Comparison of ENCODE assay signal across 11 cellular contexts in the genomic region with DNA sequence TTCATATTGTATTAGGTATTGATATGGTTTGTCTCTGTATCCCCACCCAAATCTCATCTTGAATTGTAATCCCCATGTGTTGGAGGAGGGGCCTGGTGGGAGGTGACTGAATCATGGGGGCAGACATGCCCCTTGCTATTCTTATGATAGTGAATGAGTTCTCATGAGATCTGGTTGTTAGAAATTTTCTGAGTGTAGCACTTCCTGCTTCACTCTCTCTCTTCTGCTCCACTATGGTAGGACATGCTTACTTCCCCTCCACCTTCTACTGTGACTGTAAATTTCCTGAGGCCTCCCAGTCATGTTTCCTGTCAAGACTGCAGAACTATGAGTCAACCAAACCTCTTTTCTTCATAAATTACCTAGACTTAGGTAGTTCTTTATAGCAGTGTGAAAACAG.
DNase-seq lines count a peak whose midpoint lies in the region; ATAC-seq and TF ChIP-seq lines count a peak whose summit lies in the region.
"Had no signal": no experiment of that assay in that cellular context is flagged by ENCODE, and none has a peak within 500 bp of the region (broad histone marks: within the 10 kb centered on the region; RNA-seq: fewer than 3 reads in every experiment).

No MANE protein-coding gene starts in this region.

- DNase-seq in activated CD4-positive, CD25-positive, alpha-beta regulatory T cell treated with anti-CD3 and anti-CD28 coated beads, Interleukin-2, amount 50 U/mL, for 72 hours = no peak
- DNase-seq in RWPE1 (ENCODE audit: low spot score) (peak; percentile 13), trophoblast cell (no peak), retina (no peak)
- DNase-seq in activated naive CD8-positive, alpha-beta T cell treated with anti-CD3 and anti-CD28 coated beads, Interleukin-2, amount 50 U/mL, for 24 hours = peak; percentile 7
- no peak for DNase-seq in stimulated activated naive B cell treated with anti-CD40 and anti-IgM and Interleukin-4, amounts not matched to agents 10 μg/mL and 1 μg/mL and 100 μg/mL, for 72 hours
- DNase-seq: natural killer cell, NCI-H774 had no signal

- H3K9me3 Mint-ChIP-seq in activated naive CD8-positive, alpha-beta T cell treated with anti-CD3 and anti-CD28 coated beads, Interleukin-2, amount 50 U/mL, for 24 hours = no peaks in the 10 kb centered on the region
- H3K9me3 Mint-ChIP-seq in stimulated activated naive B cell treated with anti-CD40 and anti-IgM and Interleukin-4, amounts not matched to agents 10 μg/mL and 1 μg/mL and 100 μg/mL, for 72 hours = no peaks in the 10 kb centered on the region
- H3K9me3 Mint-ChIP-seq: natural killer cell had no signal

- no peaks in the 10 kb centered on the region for H3K27me3 ChIP-seq in trophoblast cell (ENCODE audit: insufficient read depth, low read length)

- H3K27ac ChIP-seq in RWPE1 (no peak overlapping the region), trophoblast cell (ENCODE audit: low read depth, low read length) (no peak overlapping the region)
- H3K27ac ChIP-seq: VCaP had no signal

- POLR2A ChIA-PET in RWPE1 (lab: Yijun Ruan, JAX; ENCODE audit: low non-redundant PET) = no interaction called here

- peak; percentile 97 to 98 for ATAC-seq in activated CD4-positive, CD25-positive, alpha-beta regulatory T cell treated with anti-CD3 and anti-CD28 coated beads, Interleukin-2, amount 50 U/mL, for 24 hours
- ATAC-seq in activated naive CD8-positive, alpha-beta T cell treated with anti-CD3 and anti-CD28 coated beads, Interleukin-2, amount 50 U/mL, for 24 hours = peak; percentile 93
- ATAC-seq in stimulated activated naive B cell treated with anti-CD40 and anti-IgM and Interleukin-4, amounts not matched to agents 10 μg/mL and 1 μg/mL and 100 μg/mL, for 72 hours (replicated peaks) = peak; percentile 66 to 88
- no peak for ATAC-seq in GM18867 (IDR thresholded peaks at IDR 0.05; ENCODE audit: unreplicated experiment)

- no peak overlapping the region for H4K12ac ChIP-seq in trophoblast cell (ENCODE audit: low read depth, low read length)

- H3K27me3 Mint-ChIP-seq in activated naive CD8-positive, alpha-beta T cell treated with anti-CD3 and anti-CD28 coated beads, Interleukin-2, amount 50 U/mL, for 24 hours = peaks cover 2% of the 10 kb centered on the region
- H3K27me3 Mint-ChIP-seq in stimulated activated naive B cell treated with anti-CD40 and anti-IgM and Interleukin-4, amounts not matched to agents 10 μg/mL and 1 μg/mL and 100 μg/mL, for 72 hours = peaks cover 9 to 17% of the 10 kb centered on the region in 2 donors

- CTCF ChIA-PET in RWPE1 (lab: Yijun Ruan, JAX) = interaction anchor here (0.6 to 0.7 kb wide), 2 partner anchors 9 to 1024 kb away, joined by 3 to 5 read pairs; no protein-coding TSS in a partner anchor

- H3K9ac ChIP-seq in trophoblast cell (ENCODE audit: low read length) = no peak overlapping the region

- H3K4me1 Mint-ChIP-seq in activated naive CD8-positive, alpha-beta T cell treated with anti-CD3 and anti-CD28 coated beads, Interleukin-2, amount 50 U/mL, for 24 hours = peaks cover 20% of the 10 kb centered on the region
- peaks cover 4 to 7% of the 10 kb centered on the region in 2 donors for H3K4me1 Mint-ChIP-seq in stimulated activated naive B cell treated with anti-CD40 and anti-IgM and Interleukin-4, amounts not matched to agents 10 μg/mL and 1 μg/mL and 100 μg/mL, for 72 hours

- peaks cover 3% of the 10 kb centered on the region for H3K36me3 Mint-ChIP-seq in activated naive CD8-positive, alpha-beta T cell treated with anti-CD3 and anti-CD28 coated beads, Interleukin-2, amount 50 U/mL, for 24 hours (ENCODE audit: low read depth)
- peaks cover 0 to 4% of the 10 kb centered on the region in 2 donors for H3K36me3 Mint-ChIP-seq in stimulated activated naive B cell treated with anti-CD40 and anti-IgM and Interleukin-4, amounts not matched to agents 10 μg/mL and 1 μg/mL and 100 μg/mL, for 72 hours
- H3K36me3 Mint-ChIP-seq: natural killer cell had no signal

- H3K4ac ChIP-seq in trophoblast cell (ENCODE audit: low read depth, low read length) = no peak overlapping the region

- H2BK120ac ChIP-seq in trophoblast cell (ENCODE audit: insufficient read depth, low read length, poor library complexity) = no peak overlapping the region

- no peaks in the 10 kb centered on the region for H3K79me2 ChIP-seq in trophoblast cell (ENCODE audit: control insufficient read depth, insufficient read depth, low read length, poor library complexity)

- TF ChIP-seq CTCF in RWPE1 (conservative IDR thresholded peaks at IDR 0.05; ENCODE audit: low read depth) = no peak

- no peak overlapping the region for H3K14ac ChIP-seq in trophoblast cell (ENCODE audit: low read length)

- H3K36me3 ChIP-seq in trophoblast cell (ENCODE audit: control insufficient read depth in 1 of 2, insufficient read depth in 2 of 2, low read length in 2 of 2) = no peaks in the 10 kb centered on the region

- H2BK5ac ChIP-seq in trophoblast cell (ENCODE audit: low read depth, low read length, poor library complexity) = no peak overlapping the region

- no peak overlapping the region for H4K91ac ChIP-seq in trophoblast cell (ENCODE audit: low read depth, low read length)

- H3K9me3 ChIP-seq in trophoblast cell (ENCODE audit: insufficient read depth, low read depth, low read length) = no peaks in the 10 kb centered on the region

- no peaks in the 10 kb centered on the region for H3K4me1 ChIP-seq in trophoblast cell (ENCODE audit: control insufficient read depth in 1 of 2, insufficient read depth in 2 of 2, low read length in 2 of 2)

- H2AFZ ChIP-seq in trophoblast cell (ENCODE audit: insufficient read depth, low read length, poor library complexity) = no peak overlapping the region

- no peak overlapping the region for H3K23ac ChIP-seq in trophoblast cell (ENCODE audit: low read length)

- no peak overlapping the region for H3K4me3 Mint-ChIP-seq in activated naive CD8-positive, alpha-beta T cell treated with anti-CD3 and anti-CD28 coated beads, Interleukin-2, amount 50 U/mL, for 24 hours
- no peak overlapping the region for H3K4me3 Mint-ChIP-seq in stimulated activated naive B cell treated with anti-CD40 and anti-IgM and Interleukin-4, amounts not matched to agents 10 μg/mL and 1 μg/mL and 100 μg/mL, for 72 hours
- H3K4me3 Mint-ChIP-seq: natural killer cell had no signal

- H3K18ac ChIP-seq in trophoblast cell (ENCODE audit: low read length) = no peak overlapping the region

- no peak overlapping the region for H2AK5ac ChIP-seq in trophoblast cell (ENCODE audit: low read length)

- no peaks in the 10 kb centered on the region for H3K79me1 ChIP-seq in trophoblast cell (ENCODE audit: low read length)

- no peak overlapping the region for H2BK12ac ChIP-seq in trophoblast cell (ENCODE audit: low read length)

- H4K8ac ChIP-seq in trophoblast cell (ENCODE audit: low read depth, low read length) = no peak overlapping the region

- peak overlapping the region; percentile 89 for H3K27ac Mint-ChIP-seq in activated naive CD8-positive, alpha-beta T cell treated with anti-CD3 and anti-CD28 coated beads, Interleukin-2, amount 50 U/mL, for 24 hours
- H3K27ac Mint-ChIP-seq in stimulated activated naive B cell treated with anti-CD40 and anti-IgM and Interleukin-4, amounts not matched to agents 10 μg/mL and 1 μg/mL and 100 μg/mL, for 72 hours = no peak overlapping the region
- H3K27ac Mint-ChIP-seq: natural killer cell had no signal

- no peak overlapping the region for H3K4me3 ChIP-seq in trophoblast cell (ENCODE audit: low read depth, low read length)

- H3K4me2 ChIP-seq in trophoblast cell (ENCODE audit: low read length) = no peak overlapping the region

Comparison
In these comparisons a context has a peak if more than half of its experiments do, and no peak if none do; other contexts are left out.
1. DNase-seq: peak in RWPE1 (single experiment) and activated naive CD8-positive, alpha-beta T cell treated with anti-CD3 and anti-CD28 coated beads, Interleukin-2, amount 50 U/mL, for 24 hours (single experiment); none in activated CD4-positive, CD25-positive, alpha-beta regulatory T cell treated with anti-CD3 and anti-CD28 coated beads, Interleukin-2, amount 50 U/mL, for 72 hours (single experiment), stimulated activated naive B cell treated with anti-CD40 and anti-IgM and Interleukin-4, amounts not matched to agents 10 μg/mL and 1 μg/mL and 100 μg/mL, for 72 hours (single experiment), trophoblast cell (0 of 2) and retina (single experiment).